ENCODE assay signal across 8 cellular contexts in the genomic region with DNA sequence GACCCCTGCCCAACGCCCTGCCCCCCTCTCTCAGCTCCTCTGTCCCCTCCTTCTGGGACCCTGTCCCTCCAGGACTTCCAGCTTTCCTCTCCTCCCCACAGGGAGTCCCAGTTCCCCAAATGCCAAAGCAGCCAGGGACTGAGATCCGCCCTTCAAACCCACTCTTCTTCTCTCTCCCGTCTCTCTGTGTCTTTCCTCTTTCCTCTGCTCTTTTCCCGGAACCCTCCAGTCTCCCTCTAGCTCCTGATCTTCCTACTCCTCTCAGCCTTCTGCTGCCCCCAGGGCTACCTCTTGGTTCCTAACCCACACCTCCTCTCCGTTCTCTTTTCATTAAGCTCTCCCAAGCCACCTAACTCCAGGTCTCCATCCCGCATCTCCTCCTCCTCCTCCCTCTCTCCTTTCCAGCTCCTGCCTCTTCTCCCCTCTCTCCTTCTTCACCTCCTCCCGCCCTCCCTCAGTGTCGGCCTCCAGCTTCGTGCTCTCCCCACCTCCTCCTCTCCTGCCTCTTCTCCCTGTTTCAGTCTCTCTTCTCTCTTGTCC. TPM values are rescaled to one million over a fixed set of nuclear protein-coding genes. Genes with fewer than 3 reads are reported as not detected.
DNase-seq lines count a peak whose midpoint lies in the region; ATAC-seq and TF ChIP-seq lines count a peak whose summit lies in the region.

A gene (minus strand): TSS at position 536 of the 540 bp plus-strand sequence. CDS start 555 bp downstream, outside the sequence.

- H3K4me2 ChIP-seq in H9 (ENCODE audit: insufficient read depth, insufficient read length, low read length): peak within 1 kb of the TSS; percentile 69

- H3K4me1 Mint-ChIP-seq in H9: peaks cover 16 to 17% of the 10 kb centered on the region in 2 experiments
- peaks cover 44% of the 10 kb centered on the region for H3K4me1 Mint-ChIP-seq in activated CD8-positive, alpha-beta T cell treated with anti-CD3 and anti-CD28 coated beads, Interleukin-2, amount 10 ng/mL, durations not matched to agents 7 days and 5 days (ENCODE audit: low read depth)

- H3K4me3 ChIP-seq in left ventricle myocardium inferior (peak within 1 kb of the TSS; percentile 73), rectal smooth muscle tissue (ENCODE audit: low read length) (peak within 1 kb of the TSS; percentile 76)

- H2AK5ac ChIP-seq in H9 (ENCODE audit: insufficient read length, low read length): no peak within 1 kb of the TSS

- no peak within 1 kb of the TSS for H3T11ph ChIP-seq in H9 (ENCODE audit: low read length)

- no peaks in the 10 kb centered on the region for H3K27me3 ChIP-seq in H9 (ENCODE audit: insufficient read depth, low read length)
- no peaks in the 10 kb centered on the region for H3K27me3 ChIP-seq in left ventricle myocardium inferior (ENCODE audit: low read depth)
- H3K27me3 ChIP-seq in rectal smooth muscle tissue (ENCODE audit: control insufficient read depth, insufficient read depth, low read length): no peaks in the 10 kb centered on the region

- H3K9me3 ChIP-seq in H9 (ENCODE audit: control insufficient read depth, low read depth, low read length): no peaks in the 10 kb centered on the region
- H3K9me3 ChIP-seq in left ventricle myocardium inferior (replicated peaks): no peaks in the 10 kb centered on the region

- 0 out of 2 replicates have a peak within 1 kb of the TSS, but pooled peaks have one; percentile 16 for H3K14ac ChIP-seq in H9 (ENCODE audit: insufficient read depth, low read length)

- H3K56ac ChIP-seq in H9 (ENCODE audit: insufficient read length, low read depth, low read length): no peak within 1 kb of the TSS

- peaks cover 16% of the 10 kb centered on the region for H3K23me2 ChIP-seq in H9 (ENCODE audit: insufficient read length, low read depth, low read length, poor library complexity, severe bottlenecking)

- H3K79me1 ChIP-seq in H9 (ENCODE audit: insufficient read depth, low read depth, low read length, poor library complexity, severe bottlenecking): no peaks in the 10 kb centered on the region

- peak within 1 kb of the TSS; percentile 84 to 93 for H3K4me3 Mint-ChIP-seq in H9
- H3K4me3 Mint-ChIP-seq in activated CD8-positive, alpha-beta T cell treated with anti-CD3 and anti-CD28 coated beads, Interleukin-2, amount 10 ng/mL, durations not matched to agents 7 days and 5 days: peak within 1 kb of the TSS; percentile 79

- H3K36me3 Mint-ChIP-seq in H9 (ENCODE audit: insufficient read depth in 1 of 3, low read depth in 3 of 3): peaks cover 5 to 20% (median 19%) of the 10 kb centered on the region in 3 experiments
- H3K36me3 Mint-ChIP-seq in activated CD8-positive, alpha-beta T cell treated with anti-CD3 and anti-CD28 coated beads, Interleukin-2, amount 10 ng/mL, durations not matched to agents 7 days and 5 days (ENCODE audit: low read depth): no peaks in the 10 kb centered on the region

- H2BK15ac ChIP-seq in H9 (ENCODE audit: low read depth, low read length): no peak within 1 kb of the TSS

- in situ Hi-C loops in ACHN (cut with HindIII; ENCODE audit: low pct_ligation_motif_present, low pct_unique_long_range_greater_than_20kb, low sequenced_read_pairs): no loop called here

- no peaks in the 10 kb centered on the region; a peak in 1 of 5 replicates for H3K9me3 Mint-ChIP-seq in H9
- no peaks in the 10 kb centered on the region for H3K9me3 Mint-ChIP-seq in activated CD8-positive, alpha-beta T cell treated with anti-CD3 and anti-CD28 coated beads, Interleukin-2, amount 10 ng/mL, durations not matched to agents 7 days and 5 days (ENCODE audit: insufficient read depth)

- TF ChIP-seq CTCF in H9 (conservative IDR thresholded peaks at IDR 0.05): no peak
- no peak for TF ChIP-seq CTCF in left ventricle myocardium inferior (IDR thresholded peaks at IDR 0.05; ENCODE audit: borderline replicate concordance)

- intact Hi-C loops in left ventricle myocardium inferior (cut with micrococcal nuclease): loop anchor here (5.0 to 10.0 kb wide), 2 partner anchors 99 to 142 kb away; a partner anchor contains a TSS

- no peak within 1 kb of the TSS for H2BK120ac ChIP-seq in H9 (ENCODE audit: low read depth, low read length, poor library complexity, severe bottlenecking)

- no peak within 1 kb of the TSS for H2BK20ac ChIP-seq in H9 (ENCODE audit: low read depth, low read length, poor library complexity, severe bottlenecking)

- no peak within 1 kb of the TSS for H3K4ac ChIP-seq in H9 (ENCODE audit: low read depth, low read length)

- no peak within 1 kb of the TSS for H3K23ac ChIP-seq in H9 (ENCODE audit: insufficient read length, low read depth, low read length)

- peaks cover 1% of the 10 kb centered on the region for H3K27me3 Mint-ChIP-seq in H9 (ENCODE audit: low read depth)
- no peaks in the 10 kb centered on the region for H3K27me3 Mint-ChIP-seq in activated CD8-positive, alpha-beta T cell treated with anti-CD3 and anti-CD28 coated beads, Interleukin-2, amount 10 ng/mL, durations not matched to agents 7 days and 5 days (ENCODE audit: low read depth)

- peak; percentile 39 for DNase-seq in ACHN
- DNase-seq in H9: peak; percentile 55
- DNase-seq in activated CD8-positive, alpha-beta T cell treated with anti-CD3 and anti-CD28 coated beads, Interleukin-2, amount 10 ng/mL, durations not matched to agents 7 days and 5 days: no peak
- no peak for DNase-seq in left ventricle myocardium inferior
- no peak for DNase-seq in NCI-H1417 treated with DMSO at 0.1 percent for 48 hours (lab: John Stamatoyannopoulos, UW)

- no peak within 1 kb of the TSS for H2BK5ac ChIP-seq in H9 (ENCODE audit: insufficient read length, low read length)

- H3K18ac ChIP-seq in H9 (ENCODE audit: insufficient read length, low read depth, low read length): peak within 1 kb of the TSS; percentile 12

- H4K5ac ChIP-seq in H9 (ENCODE audit: insufficient read length, low read depth, low read length): no peak within 1 kb of the TSS

- H3K27ac Mint-ChIP-seq in H9: peak within 1 kb of the TSS; percentile 88 to 98 (median 98)
- peak within 1 kb of the TSS; percentile 76 for H3K27ac Mint-ChIP-seq in activated CD8-positive, alpha-beta T cell treated with anti-CD3 and anti-CD28 coated beads, Interleukin-2, amount 10 ng/mL, durations not matched to agents 7 days and 5 days

- H3K79me2 ChIP-seq in H9 (ENCODE audit: insufficient read depth, low read length): no peaks in the 10 kb centered on the region

- no CpG with 5 or more reads among the region's 9 CpGs for WGBS in H9 (ENCODE audit: extremely low coverage, insufficient read length, low lambda C conversion rate)

- no peak within 1 kb of the TSS for H2AFZ ChIP-seq in H9 (ENCODE audit: low read length)

- H3K4me1 ChIP-seq in H9 (ENCODE audit: insufficient read depth, low read length) (no peaks in the 10 kb centered on the region), left ventricle myocardium inferior (peaks cover 24% of the 10 kb centered on the region), rectal smooth muscle tissue (ENCODE audit: control insufficient read depth, insufficient read depth, low read length) (peaks cover 10% of the 10 kb centered on the region)

- no peaks in the 10 kb centered on the region for H3K36me3 ChIP-seq in left ventricle myocardium inferior
- no peaks in the 10 kb centered on the region for H3K36me3 ChIP-seq in rectal smooth muscle tissue (ENCODE audit: control insufficient read depth, insufficient read depth, low read length)

- no peaks in the 10 kb centered on the region for H4K20me1 ChIP-seq in H9 (ENCODE audit: control insufficient read depth, insufficient read depth, insufficient read length)

- H2BK12ac ChIP-seq in H9 (ENCODE audit: insufficient read length, low read depth, low read length): no peak within 1 kb of the TSS

- no peak within 1 kb of the TSS for H4K8ac ChIP-seq in H9 (replicated peaks; ENCODE audit: insufficient read length, low read depth, low read length)

- H3K9ac ChIP-seq in H9 (ENCODE audit: extremely low read depth, insufficient read length, low read length): peak within 1 kb of the TSS; percentile 1
- no peak within 1 kb of the TSS for H3K9ac ChIP-seq in rectal smooth muscle tissue (ENCODE audit: low read length)

- H3K27ac ChIP-seq in H9 (ENCODE audit: insufficient read length, low read depth, low read length) (no peak within 1 kb of the TSS), left ventricle myocardium inferior (replicated peaks) (peak within 1 kb of the TSS; percentile 87), rectal smooth muscle tissue (ENCODE audit: low read depth, low read length) (peak within 1 kb of the TSS; percentile 86)

- CTCF ChIA-PET in activated CD8-positive, alpha-beta T cell treated with anti-CD3 and anti-CD28 coated beads, Interleukin-2, amount 10 ng/mL, durations not matched to agents 7 days and 5 days (lab: Charles Lee): interaction anchor here (0.8 to 3.0 kb wide), 23 partner anchors 11 to 348 kb away, joined by 3 to 36 read pairs (median 6); a partner anchor contains a TSS

- ATAC-seq in activated CD8-positive, alpha-beta T cell treated with anti-CD3 and anti-CD28 coated beads, Interleukin-2, amount 10 ng/mL, durations not matched to agents 7 days and 5 days: no peak
- ATAC-seq in GM18868 (IDR thresholded peaks at IDR 0.05; ENCODE audit: unreplicated experiment): no peak
- no peak for ATAC-seq in GM18907 (IDR thresholded peaks at IDR 0.05; ENCODE audit: unreplicated experiment)

- no peak within 1 kb of the TSS for H4K91ac ChIP-seq in H9 (ENCODE audit: insufficient read length, low read depth, low read length)

- POLR2A ChIA-PET in activated CD8-positive, alpha-beta T cell treated with anti-CD3 and anti-CD28 coated beads, Interleukin-2, amount 10 ng/mL, durations not matched to agents 7 days and 5 days (lab: Charles Lee): interaction anchor here (0.7 to 1.9 kb wide), 6 partner anchors 8 to 309 kb away, joined by 3 to 9 read pairs (median 4); a partner anchor contains a TSS

RNA-seq across cellular contexts. Expression of the gene that starts here (rescaled TPM):
- 102 and 107 TPM in 2 replicates for total RNA-seq in H9 (2021)
- total RNA-seq in activated CD8-positive, alpha-beta T cell treated with anti-CD3 and anti-CD28 coated beads, Interleukin-2, amount 10 ng/mL, durations not matched to agents 7 days and 5 days: 1 to 10 TPM; 5.2 to 6.3 TPM
- 4.5 TPM for total RNA-seq in left ventricle myocardium inferior

Comparison
In these comparisons a context has a peak if more than half of its experiments do, and no peak if none do; other contexts are left out.
1. RNA of the gene that starts here (total RNA-seq): 102 to 107 TPM in H9; 5.2 to 6.3 TPM in activated CD8-positive, alpha-beta T cell treated with anti-CD3 and anti-CD28 coated beads, Interleukin-2, amount 10 ng/mL, durations not matched to agents 7 days and 5 days and 4.5 TPM in left ventricle myocardium inferior (single experiment); every median in the first group is over 10 times any median in the second.
2. DNase-seq: peak in ACHN (single experiment) and H9 (single experiment); none in activated CD8-positive, alpha-beta T cell treated with anti-CD3 and anti-CD28 coated beads, Interleukin-2, amount 10 ng/mL, durations not matched to agents 7 days and 5 days (single experiment), left ventricle myocardium inferior (single experiment) and NCI-H1417 treated with DMSO at 0.1 percent for 48 hours (single experiment).